In the genomic region with DNA sequence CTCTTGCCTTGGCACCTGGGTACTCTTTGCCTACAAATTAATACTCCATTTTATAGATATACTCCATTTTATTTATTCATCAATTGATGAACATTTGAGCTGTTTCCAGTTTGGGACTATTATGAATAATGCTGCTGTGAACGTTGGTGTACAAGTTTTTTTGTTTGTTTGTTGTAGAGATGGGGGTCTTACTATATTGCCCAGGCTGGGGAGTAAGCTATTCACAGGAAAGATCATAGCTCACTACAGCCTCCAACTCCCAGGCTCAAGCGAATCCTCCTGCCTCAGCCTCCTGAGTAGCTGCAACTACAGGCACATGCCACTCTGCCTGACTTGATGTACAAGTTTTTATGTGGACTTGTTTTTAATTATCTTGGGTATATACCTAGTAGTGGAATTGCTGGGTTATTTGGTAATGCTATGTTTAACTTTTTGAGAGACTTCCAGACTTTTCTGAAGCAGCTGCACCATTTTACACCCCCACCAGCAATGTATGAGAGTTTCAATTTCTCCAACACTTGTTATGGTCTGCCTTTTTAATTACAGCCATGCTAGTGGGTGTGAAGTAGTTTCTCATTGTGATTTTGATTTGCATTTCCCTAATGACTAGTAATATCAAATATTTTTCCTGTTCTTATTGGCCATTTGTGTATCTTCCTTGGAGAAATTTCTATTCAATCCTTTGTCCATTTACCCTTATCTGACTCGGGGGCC, we compare ENCODE assay signal across 25 cellular contexts. TPM values are rescaled to one million over a fixed set of nuclear protein-coding genes. Genes with fewer than 3 reads are reported as not detected.
DNase-seq lines count a peak whose midpoint lies in the region; ATAC-seq and TF ChIP-seq lines count a peak whose summit lies in the region.
"Had no signal": no experiment of that assay in that cellular context is flagged by ENCODE, and none has a peak within 500 bp of the region (broad histone marks: within the 10 kb centered on the region; RNA-seq: fewer than 3 reads in every experiment).

No MANE protein-coding gene starts in this region.

- no peak for TF ChIP-seq POLR2A in upper lobe of left lung (IDR thresholded peaks at IDR 0.05)

- no peak overlapping the region for H2AFZ ChIP-seq in smooth muscle cell (ENCODE audit: low read depth)

- no peak overlapping the region for H3K4me3 ChIP-seq in cardiac muscle cell
- no peak overlapping the region for H3K4me3 ChIP-seq in smooth muscle cell
- no peak overlapping the region for H3K4me3 ChIP-seq in upper lobe of left lung
- H3K4me3 ChIP-seq: colonic mucosa, HAP-1, MG63 had no signal

- peaks cover 98% of the 10 kb centered on the region for H4K20me1 ChIP-seq in smooth muscle cell (ENCODE audit: low read depth)

- WGBS in smooth muscle cell (ENCODE audit: low lambda C conversion rate): 92% methylated on average over 3 of the region's 3 CpGs
- 84 to 91% methylated on average over 3 of the region's 3 CpGs for WGBS in upper lobe of left lung, 2 donors

- H3K27me3 ChIP-seq in cardiac muscle cell (no peaks in the 10 kb centered on the region), smooth muscle cell (ENCODE audit: low read depth) (no peaks in the 10 kb centered on the region), upper lobe of left lung (no peaks in the 10 kb centered on the region)
- H3K27me3 ChIP-seq: colonic mucosa, MG63 had no signal

- no peaks in the 10 kb centered on the region for H3F3A ChIP-seq in smooth muscle cell (ENCODE audit: low read depth)

- peaks cover 45% of the 10 kb centered on the region for H3K79me2 ChIP-seq in smooth muscle cell (ENCODE audit: low read depth)

- H3K36me3 ChIP-seq in cardiac muscle cell: no peaks in the 10 kb centered on the region
- no peaks in the 10 kb centered on the region for H3K36me3 ChIP-seq in smooth muscle cell (ENCODE audit: low read depth)
- no peaks in the 10 kb centered on the region for H3K36me3 ChIP-seq in upper lobe of left lung
- H3K36me3 ChIP-seq: colonic mucosa, HAP-1 had no signal

- peak overlapping the region; percentile 75 for H3K4me2 ChIP-seq in smooth muscle cell

- H3K36me3 Mint-ChIP-seq in memory B cell: peaks cover 27% of the 10 kb centered on the region

- H3K27ac ChIP-seq in cardiac muscle cell (peak overlapping the region; percentile 82), smooth muscle cell (ENCODE audit: low read depth) (no peak overlapping the region), upper lobe of left lung (peak overlapping the region in 3 of 4 donors; percentile 46 to 74 (median 48))
- H3K27ac ChIP-seq: colonic mucosa had no signal

- no peak for DNase-seq in cardiac muscle cell (ENCODE audit: low read depth in 1 of 2, low spot score in 1 of 2)
- DNase-seq in Right ventricle myocardium inferior (ENCODE audit: missing footprints): no peak
- no peak for DNase-seq in memory B cell (ENCODE audit: low spot score in 2 of 2)
- no peak for DNase-seq in smooth muscle cell (lab: John Stamatoyannopoulos, UW; ENCODE audit: unreplicated experiment)
- DNase-seq in upper lobe of left lung: no peak
- DNase-seq in NCI-H1694 treated with DMSO at 0.1 percent for 48 hours (lab: John Stamatoyannopoulos, UW): no peak
- DNase-seq in head of caudate nucleus: no peak
- DNase-seq: 8988T; activated CD4-positive, alpha-beta T cell treated with anti-CD3 and anti-CD28 coated beads, Interleukin-2, amount 50 U/mL, for 4 hours; activated CD8-positive, alpha-beta memory T cell treated with anti-CD3 and anti-CD28 coated beads, Interleukin-2, amount 50 U/mL, for 4 hours; activated effector memory CD4-positive, alpha-beta T cell treated with Interleukin-2 at 50 U/mL for 16 hours; CD8-positive, alpha-beta memory T cell; colonic mucosa; endodermal cell; GF-D8; mesendoderm; MG63; NCI-H2171 treated with DMSO at 0.1 percent for 48 hours; NCI-H524 treated with DMSO at 0.1 percent for 48 hours had no signal

- H3K4me3 Mint-ChIP-seq in memory B cell: no peak overlapping the region
- H3K4me3 Mint-ChIP-seq: CD8-positive, alpha-beta memory T cell; endodermal cell; neural crest cell; WTC11 had no signal

- TF ChIP-seq CTCF in cardiac muscle cell (IDR thresholded peaks at IDR 0.05; ENCODE audit: low read depth, low read length) (no peak), smooth muscle cell (IDR thresholded peaks at IDR 0.05; ENCODE audit: borderline replicate concordance, insufficient read depth, poor library complexity, severe bottlenecking) (no peak), upper lobe of left lung (IDR thresholded peaks at IDR 0.05) (no peak)

- H3K9me3 ChIP-seq in cardiac muscle cell (ENCODE audit: low read depth) (no peaks in the 10 kb centered on the region), smooth muscle cell (replicated peaks; ENCODE audit: low read depth) (no peaks in the 10 kb centered on the region), upper lobe of left lung (no peaks in the 10 kb centered on the region)
- H3K9me3 ChIP-seq: colonic mucosa, HAP-1, MG63 had no signal

- H3K4me1 ChIP-seq in cardiac muscle cell (ENCODE audit: low read depth): peaks cover 17% of the 10 kb centered on the region
- H3K4me1 ChIP-seq in smooth muscle cell (ENCODE audit: low read depth): peaks cover 7% of the 10 kb centered on the region
- peaks cover 13 to 34% (median 19%) of the 10 kb centered on the region in 4 donors for H3K4me1 ChIP-seq in upper lobe of left lung
- H3K4me1 ChIP-seq: colonic mucosa, HAP-1 had no signal

- peak overlapping the region; percentile 62 for H3K27ac Mint-ChIP-seq in memory B cell

- intact Hi-C loops in Right ventricle myocardium inferior (cut with DNase I) (no loop called here), head of caudate nucleus (cut with DNase I) (no loop called here)

- H3K9me3 Mint-ChIP-seq in memory B cell: peaks cover 1% of the 10 kb centered on the region
- H3K9me3 Mint-ChIP-seq: CD8-positive, alpha-beta memory T cell; endodermal cell; neural crest cell had no signal

- no peak for TF ChIP-seq EP300 in upper lobe of left lung (IDR thresholded peaks at IDR 0.05)

- peaks cover 20% of the 10 kb centered on the region for H3K4me1 Mint-ChIP-seq in memory B cell

- no peak overlapping the region for H3K9ac ChIP-seq in smooth muscle cell (ENCODE audit: low read depth)

- no peaks in the 10 kb centered on the region for H3K27me3 Mint-ChIP-seq in memory B cell
- H3K27me3 Mint-ChIP-seq: CD8-positive, alpha-beta memory T cell had no signal

- ATAC-seq in Right ventricle myocardium inferior (no peak), memory B cell (ENCODE audit: low read depth) (no peak), upper lobe of left lung (ENCODE audit: low FRiP score in 2 of 2) (no peak), GM18858 (IDR thresholded peaks at IDR 0.05; ENCODE audit: unreplicated experiment) (no peak)
- ATAC-seq: left colon, SK-N-SH treated with all-trans-retinoic acid at 6 μM for 48 hours, WTC11 had no signal

RNA-seq across cellular contexts. Expression of gene WBP1L, which starts 15.9 kb away (rescaled TPM):
- total RNA-seq in cardiac muscle cell (40.6 and 43.9 TPM in 2 replicates), Right ventricle myocardium inferior (25.9 TPM), smooth muscle cell (33.9 and 45.3 TPM in 2 replicates), upper lobe of left lung (10 to 100 TPM; 41.7 to 76.6 (median 54.7) TPM)
- polyA plus RNA-seq in cardiac muscle cell (14.2 and 17.1 TPM in 2 replicates), smooth muscle cell (18.0 and 18.2 TPM in 2 replicates)

RNA-seq across cellular contexts. Expression of gene SFXN2, which starts 45.2 kb away (rescaled TPM):
- total RNA-seq in cardiac muscle cell (10.5 and 14.2 TPM in 2 replicates), Right ventricle myocardium inferior (0.68 TPM), smooth muscle cell (2.6 and 2.9 TPM in 2 replicates), upper lobe of left lung (10 to 100 TPM in 2 of 6 donors, 1 to 10 TPM in 4; 3.9 to 28.3 (median 8.0) TPM)
- polyA plus RNA-seq in cardiac muscle cell (18.6 and 26.1 TPM in 2 replicates), smooth muscle cell (1.7 and 2.0 TPM in 2 replicates)

RNA-seq across cellular contexts. Expression of gene ARL3, which starts 45.5 kb away (rescaled TPM):
- total RNA-seq in cardiac muscle cell (16.3 and 24.5 TPM in 2 replicates), Right ventricle myocardium inferior (15.4 TPM), smooth muscle cell (12.7 and 14.1 TPM in 2 replicates), upper lobe of left lung (1 to 10 TPM; 4.6 to 7.9 (median 6.4) TPM)
- polyA plus RNA-seq in cardiac muscle cell (42.2 and 47.3 TPM in 2 replicates), smooth muscle cell (30.2 and 31.0 TPM in 2 replicates)
